Comparison of ENCODE assay signal across 11 cellular contexts in the genomic region with DNA sequence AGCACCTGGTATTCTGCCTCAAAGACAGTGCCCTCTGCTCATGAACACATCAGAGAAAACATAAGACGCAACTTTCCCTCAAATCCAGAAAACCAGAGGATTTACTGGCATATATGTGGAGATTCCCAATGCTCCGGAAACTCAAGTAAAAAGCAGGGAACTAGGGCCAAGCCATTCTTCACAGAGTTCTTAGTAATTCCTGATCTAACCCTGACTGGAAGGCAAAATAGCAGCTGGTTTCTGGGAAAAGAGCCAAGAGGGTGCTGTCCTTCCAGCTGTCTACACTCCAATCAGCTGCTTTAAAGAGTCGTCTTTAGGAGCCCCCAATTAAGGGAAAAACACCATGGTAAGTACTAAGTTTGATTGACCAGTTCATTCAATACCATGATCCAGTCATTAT. TPM values are rescaled to one million over a fixed set of nuclear protein-coding genes. Genes with fewer than 3 reads are reported as not detected.
A peak's percentile ranks its signal among the peaks of the same experiment; 100 is the strongest.
DNase-seq lines count a peak whose midpoint lies in the region; ATAC-seq and TF ChIP-seq lines count a peak whose summit lies in the region.
"Had no signal": no experiment of that assay in that cellular context is flagged by ENCODE, and none has a peak within 500 bp of the region (broad histone marks: within the 10 kb centered on the region; RNA-seq: fewer than 3 reads in every experiment).

No MANE protein-coding gene starts in this region.

- H3K9me3 ChIP-seq in body of pancreas, result no peaks in the 10 kb centered on the region
- H3K9me3 ChIP-seq in right lobe of liver, result no peaks in the 10 kb centered on the region
- no peaks in the 10 kb centered on the region for H3K9me3 ChIP-seq in CD4-positive, alpha-beta memory T cell (ENCODE audit: control insufficient read depth in 1 of 2, low read length in 2 of 2)
- H3K9me3 ChIP-seq: BLaER1 had no signal

- H3K27me3 ChIP-seq in body of pancreas, result no peaks in the 10 kb centered on the region
- no peaks in the 10 kb centered on the region for H3K27me3 ChIP-seq in right lobe of liver
- no peaks in the 10 kb centered on the region for H3K27me3 ChIP-seq in CD4-positive, alpha-beta memory T cell (ENCODE audit: insufficient read depth, low read length)
- H3K27me3 ChIP-seq: BLaER1 had no signal

- H3K4me1 Mint-ChIP-seq in CD4-positive, alpha-beta memory T cell, result peaks cover 2 to 10% (median 4%) of the 10 kb centered on the region in 4 donors

- DNase-seq in A172 (ENCODE audit: low spot score), result peak; percentile 28
- DNase-seq in NCI-H1105 treated with DMSO at 0.1 percent for 48 hours (lab: John Stamatoyannopoulos, UW), result peak; percentile 67
- DNase-seq in body of pancreas, result peak; percentile 42 to 64 (median 51)
- DNase-seq in right lobe of liver, result no peak
- DNase-seq in middle frontal gyrus (ENCODE audit: extremely low spot score, low spot score), result no peak
- no peak for DNase-seq in UCSD-AML1 (lab: John Stamatoyannopoulos, UW; ENCODE audit: unreplicated experiment)
- no peak for DNase-seq in cerebellum (ENCODE audit: low spot score)
- DNase-seq in CD4-positive, alpha-beta memory T cell, result no peak
- DNase-seq: activated naive CD4-positive, alpha-beta T cell treated with anti-CD3 and anti-CD28 coated beads for 36 hours had no signal

- intact Hi-C loops in body of pancreas (cut with DNase I), result no loop called here
- intact Hi-C loops in right lobe of liver (cut with DNase I), result no loop called here
- intact Hi-C loops in CD4-positive, alpha-beta memory T cell (cut with micrococcal nuclease), result no loop called here

- H3K4me1 ChIP-seq in body of pancreas (peaks cover 12% of the 10 kb centered on the region), right lobe of liver (no peaks in the 10 kb centered on the region)
- no peaks in the 10 kb centered on the region for H3K4me1 ChIP-seq in CD4-positive, alpha-beta memory T cell (ENCODE audit: insufficient read depth, low read length)
- H3K4me1 ChIP-seq: BLaER1 had no signal

- TF ChIP-seq CTCF in body of pancreas (IDR thresholded peaks at IDR 0.05) (no peak), right lobe of liver (IDR thresholded peaks at IDR 0.05) (no peak)

- CTCF ChIA-PET in CD4-positive, alpha-beta memory T cell (lab: Charles Lee; ENCODE audit: partially characterized antibody), result no interaction called here

- no peak overlapping the region for H3K4me3 Mint-ChIP-seq in CD4-positive, alpha-beta memory T cell
- H3K4me3 Mint-ChIP-seq: activated naive CD4-positive, alpha-beta T cell treated with anti-CD3 and anti-CD28 coated beads for 36 hours had no signal

- no peak overlapping the region for H3K27ac ChIP-seq in body of pancreas
- no peak overlapping the region for H3K27ac ChIP-seq in right lobe of liver
- no peak overlapping the region for H3K27ac ChIP-seq in CD4-positive, alpha-beta memory T cell (ENCODE audit: low read depth, low read length)
- H3K27ac ChIP-seq: BLaER1 had no signal

- ATAC-seq in body of pancreas, result peak; percentile 38
- peak; percentile 50 to 63 (median 61) for ATAC-seq in right lobe of liver
- ATAC-seq: HCT116 had no signal

- no peaks in the 10 kb centered on the region for H3K9me3 Mint-ChIP-seq in CD4-positive, alpha-beta memory T cell
- H3K9me3 Mint-ChIP-seq: activated naive CD4-positive, alpha-beta T cell treated with anti-CD3 and anti-CD28 coated beads for 36 hours had no signal

- H3K4me3 ChIP-seq in body of pancreas (no peak overlapping the region), right lobe of liver (no peak overlapping the region)
- H3K4me3 ChIP-seq in CD4-positive, alpha-beta memory T cell (ENCODE audit: low read length in 2 of 2), result no peak overlapping the region
- H3K4me3 ChIP-seq: BLaER1 had no signal

- POLR2A ChIA-PET in CD4-positive, alpha-beta memory T cell (lab: Charles Lee; ENCODE audit: partially characterized antibody), result no interaction called here

- H3K27me3 Mint-ChIP-seq in CD4-positive, alpha-beta memory T cell, result peaks cover 0 to 1% of the 10 kb centered on the region in 2 donors

- no peak for TF ChIP-seq POLR2A in body of pancreas (IDR thresholded peaks at IDR 0.05)
- no peak for TF ChIP-seq POLR2A in right lobe of liver (IDR thresholded peaks at IDR 0.05)

- 23 to 24% methylated on average over 3 of the region's 3 CpGs for WGBS in body of pancreas, 2 donors
- WGBS in right lobe of liver (ENCODE audit: insufficient coverage, low coverage, low lambda C conversion rate, missing lambda C conversion rate), result 44% methylated on average over 3 of the region's 3 CpGs

- no peak overlapping the region for H3K27ac Mint-ChIP-seq in CD4-positive, alpha-beta memory T cell
- H3K27ac Mint-ChIP-seq: activated naive CD4-positive, alpha-beta T cell treated with anti-CD3 and anti-CD28 coated beads for 36 hours had no signal

- H3K36me3 Mint-ChIP-seq in CD4-positive, alpha-beta memory T cell, result no peaks in the 10 kb centered on the region

- H3K36me3 ChIP-seq in body of pancreas (replicated peaks in 1 of 2; ENCODE audit: insufficient read depth in 1 of 2, low read depth in 2 of 2) (no peaks in the 10 kb centered on the region), right lobe of liver (no peaks in the 10 kb centered on the region)
- no peaks in the 10 kb centered on the region for H3K36me3 ChIP-seq in CD4-positive, alpha-beta memory T cell (ENCODE audit: insufficient read depth, low read length)
- H3K36me3 ChIP-seq: BLaER1 had no signal

RNA-seq across cellular contexts. Expression of gene GNA14, which starts 49.6 kb away (rescaled TPM):
- not detected in 2 replicates for total RNA-seq in A172 (2014; rRNA removed; shearing (Covaris generic))
- total RNA-seq in body of pancreas (1 to 10 TPM; 1.6 to 5.3 TPM), right lobe of liver (1 to 10 TPM; 2.3 to 4.2 (median 3.8) TPM), cerebellum (9.0 TPM)
- not detected for total RNA-seq in CD4-positive, alpha-beta memory T cell
- not detected for polyA plus RNA-seq in CD4-positive, alpha-beta memory T cell
- total RNA-seq: activated naive CD4-positive, alpha-beta T cell treated with anti-CD3 and anti-CD28 coated beads for 36 hours had no signal

Comparison
In these comparisons a context has a peak if more than half of its experiments do, and no peak if none do; other contexts are left out.
1. DNase-seq: peak in A172 (single experiment), NCI-H1105 treated with DMSO at 0.1 percent for 48 hours (single experiment) and body of pancreas (4 of 4); none in right lobe of liver (0 of 3), middle frontal gyrus (single experiment), UCSD-AML1 (single experiment), cerebellum (single experiment) and CD4-positive, alpha-beta memory T cell (0 of 5).